28 cellular contexts compared by ENCODE assay signal in genomic region chr5:123075521-123076163, GRCh38.
"Had no signal": no experiment of that assay in that cellular context is flagged by ENCODE, and none has a peak within 500 bp of the region (broad histone marks: within the 10 kb centered on the region; RNA-seq: fewer than 3 reads in every experiment).

No MANE protein-coding gene starts in this region.

- H3K9me3 Mint-ChIP-seq: stimulated activated effector memory CD8-positive, alpha-beta T cell treated with anti-CD3 and anti-CD28 coated beads, Interleukin-12 subunit alpha, Interleukin-12 subunit beta, amount 100 ng/mL, for 72 hours; stimulated activated memory B cell treated with anti-CD40 and anti-IgM and Interleukin-4, amounts not matched to agents 10 μg/mL and 1 μg/mL and 100 μg/mL, for 72 hours; stimulated activated naive B cell treated with anti-CD40 and anti-IgM and Interleukin-4, amounts not matched to agents 10 μg/mL and 1 μg/mL and 100 μg/mL, for 72 hours; stimulated activated naive CD8-positive, alpha-beta T cell treated with anti-CD3 and anti-CD28 coated beads, Interleukin-15, Interleukin-2, amounts not matched to agents 100 ng/mL and 50 ng/mL, for 24 hours; type B pancreatic cell had no signal

- H3K4me1 ChIP-seq: stomach, suprapubic skin, testis, thyroid gland, tibial artery, tibial nerve, transverse colon, upper lobe of left lung, upper lobe of right lung, uterus, vagina had no signal

- H3K27me3 ChIP-seq: stomach, testis, thyroid gland, tibial artery, upper lobe of left lung, upper lobe of right lung, vagina had no signal

- FAIRE-seq: urothelium cell line had no signal

- H3K36me3 Mint-ChIP-seq: stimulated activated effector memory CD8-positive, alpha-beta T cell treated with anti-CD3 and anti-CD28 coated beads, Interleukin-12 subunit alpha, Interleukin-12 subunit beta, amount 100 ng/mL, for 72 hours; stimulated activated memory B cell treated with anti-CD40 and anti-IgM and Interleukin-4, amounts not matched to agents 10 μg/mL and 1 μg/mL and 100 μg/mL, for 72 hours; stimulated activated naive B cell treated with anti-CD40 and anti-IgM and Interleukin-4, amounts not matched to agents 10 μg/mL and 1 μg/mL and 100 μg/mL, for 72 hours; type B pancreatic cell had no signal

- ATAC-seq: stimulated activated effector memory CD8-positive, alpha-beta T cell treated with anti-CD3 and anti-CD28 coated beads, Interleukin-12 subunit alpha, Interleukin-12 subunit beta, amount 100 ng/mL, for 72 hours; stimulated activated memory B cell treated with anti-CD40 and anti-IgM and Interleukin-4, amounts not matched to agents 10 μg/mL and 1 μg/mL and 100 μg/mL, for 72 hours; stimulated activated naive B cell treated with anti-CD40 and anti-IgM and Interleukin-4, amounts not matched to agents 10 μg/mL and 1 μg/mL and 100 μg/mL, for 72 hours; stimulated activated naive CD8-positive, alpha-beta T cell treated with anti-CD3 and anti-CD28 coated beads, Interleukin-15, Interleukin-2, amounts not matched to agents 100 U/mL and 50 U/mL, for 24 hours; upper lobe of right lung had no signal

- H3K9me3 ChIP-seq: stomach, suprapubic skin, testis, thoracic aorta, thyroid gland, tibial artery, tibial nerve, transverse colon, upper lobe of left lung, upper lobe of right lung, uterus, vagina had no signal

- H3K27ac ChIP-seq: stomach, suprapubic skin, testis, thoracic aorta, thyroid gland, tibial artery, tibial nerve, transverse colon, upper lobe of left lung, upper lobe of right lung, uterus, vagina had no signal

- H3K4me3 ChIP-seq: stomach, suprapubic skin, testis, thoracic aorta, thyroid gland, tibial artery, tibial nerve, transverse colon, upper lobe of left lung, upper lobe of right lung, uterus, vagina had no signal

- H3K27ac Mint-ChIP-seq: stimulated activated effector memory CD8-positive, alpha-beta T cell treated with anti-CD3 and anti-CD28 coated beads, Interleukin-12 subunit alpha, Interleukin-12 subunit beta, amount 100 ng/mL, for 72 hours; stimulated activated memory B cell treated with anti-CD40 and anti-IgM and Interleukin-4, amounts not matched to agents 10 μg/mL and 1 μg/mL and 100 μg/mL, for 72 hours; stimulated activated naive B cell treated with anti-CD40 and anti-IgM and Interleukin-4, amounts not matched to agents 10 μg/mL and 1 μg/mL and 100 μg/mL, for 72 hours; stimulated activated naive CD8-positive, alpha-beta T cell treated with anti-CD3 and anti-CD28 coated beads, Interleukin-15, Interleukin-2, amounts not matched to agents 100 ng/mL and 50 ng/mL, for 24 hours; type B pancreatic cell had no signal

- H3K4me1 Mint-ChIP-seq: stimulated activated effector memory CD8-positive, alpha-beta T cell treated with anti-CD3 and anti-CD28 coated beads, Interleukin-12 subunit alpha, Interleukin-12 subunit beta, amount 100 ng/mL, for 72 hours; stimulated activated memory B cell treated with anti-CD40 and anti-IgM and Interleukin-4, amounts not matched to agents 10 μg/mL and 1 μg/mL and 100 μg/mL, for 72 hours; stimulated activated naive B cell treated with anti-CD40 and anti-IgM and Interleukin-4, amounts not matched to agents 10 μg/mL and 1 μg/mL and 100 μg/mL, for 72 hours had no signal

- H3K36me3 ChIP-seq: stomach, suprapubic skin, thoracic aorta, thyroid gland, tibial artery, tibial nerve, transverse colon, upper lobe of left lung, upper lobe of right lung, uterus, vagina had no signal

- DNase-seq: stimulated activated CD4-positive, alpha-beta T cell treated with anti-CD3 and anti-CD28 coated beads, Interleukin-2, amount 100 ng/mL, for 48 hours; stimulated activated CD4-positive, alpha-beta T cell treated with anti-CD3 and anti-CD28 coated beads, Interleukin-4, amount 100 ng/mL, for 1 hour; stimulated activated CD4-positive, alpha-beta T cell treated with anti-CD3 and anti-CD28 coated beads, Interleukin-4, amount 100 ng/mL, for 24 hours; stimulated activated CD4-positive, alpha-beta T cell treated with anti-CD3 and anti-CD28 coated beads, Interleukin-4, amount 100 ng/mL, for 4 hours; stimulated activated CD8-positive, alpha-beta memory T cell treated with anti-CD3 and anti-CD28 coated beads, Interleukin-4, amount 100 ng/mL, for 48 hours; stimulated activated naive B cell treated with anti-CD40 and anti-IgM and Interleukin-4, amounts not matched to agents 10 μg/mL and 1 μg/mL and 100 μg/mL, for 72 hours; stimulated activated naive CD4-positive, alpha-beta T cell; stimulated activated naive CD4-positive, alpha-beta T cell treated with Interleukin-2 at 50 U/mL for 16 hours; stimulated activated naive CD8-positive, alpha-beta T cell treated with anti-CD3 and anti-CD28 coated beads, Interleukin-15, Interleukin-2, amounts not matched to agents 100 U/mL and 50 U/mL, for 24 hours; stomach; substantia nigra; testis; thyroid gland; tibial artery; transverse colon; trophoblast cell; upper lobe of left lung; upper lobe of right lung; uterus had no signal

- H3K4me3 Mint-ChIP-seq: stimulated activated effector memory CD8-positive, alpha-beta T cell treated with anti-CD3 and anti-CD28 coated beads, Interleukin-12 subunit alpha, Interleukin-12 subunit beta, amount 100 ng/mL, for 72 hours; stimulated activated memory B cell treated with anti-CD40 and anti-IgM and Interleukin-4, amounts not matched to agents 10 μg/mL and 1 μg/mL and 100 μg/mL, for 72 hours; stimulated activated naive B cell treated with anti-CD40 and anti-IgM and Interleukin-4, amounts not matched to agents 10 μg/mL and 1 μg/mL and 100 μg/mL, for 72 hours; stimulated activated naive CD8-positive, alpha-beta T cell treated with anti-CD3 and anti-CD28 coated beads, Interleukin-15, Interleukin-2, amounts not matched to agents 100 ng/mL and 50 ng/mL, for 24 hours; type B pancreatic cell had no signal
